23 cellular contexts compared by ENCODE assay signal in genomic region chr2:84132371-84132770, GRCh38.
"Had no signal": no experiment of that assay in that cellular context is flagged by ENCODE, and none has a peak within 500 bp of the region (broad histone marks: within the 10 kb centered on the region; RNA-seq: fewer than 3 reads in every experiment).

No MANE protein-coding gene starts in this region.

- FAIRE-seq: bronchial epithelial cell had no signal

- DNase-seq: activated CD4-positive, alpha-beta T cell treated with anti-CD3 and anti-CD28 coated beads for 1 hour; activated CD4-positive, alpha-beta T cell treated with anti-CD3 and anti-CD28 coated beads, Interleukin-2, amount 10 ng/mL, durations not matched to agents 24 days and 14 days; activated CD4-positive, alpha-beta T cell treated with anti-CD3 and anti-CD28 coated beads, Interleukin-2, amount 50 U/mL, for 48 hours; activated CD8-positive, alpha-beta memory T cell treated with anti-CD3 and anti-CD28 coated beads, Interleukin-2, amount 10 ng/mL, durations not matched to agents 7 days and 5 days; activated effector memory CD4-positive, alpha-beta T cell treated with Interleukin-2 at 50 U/mL for 16 hours; activated naive CD4-positive, alpha-beta T cell; activated naive CD8-positive, alpha-beta T cell treated with anti-CD3 and anti-CD28 coated beads, Interleukin-2, amount 50 U/mL, for 24 hours; activated T-cell treated with anti-CD3 and anti-CD28 coated beads, Interleukin-2, amount 50 U/mL, for 24 hours; amniotic stem cell; body of pancreas; central memory CD4-positive, alpha-beta T cell; MG63; NCI-H146; NCI-H187 treated with DMSO at 0.1 percent for 48 hours; NCI-H2081 treated with DMSO at 0.1 percent for 48 hours; NCI-H446; NCI-H748 treated with DMSO at 0.1 percent for 48 hours had no signal

- H3K27me3 ChIP-seq: ascending aorta, body of pancreas, MG63, SJSA1 had no signal

- H3K4me3 ChIP-seq: ascending aorta, body of pancreas, MG63, SJSA1 had no signal

- H3K9me3 ChIP-seq: ascending aorta, body of pancreas, MG63, SJSA1 had no signal

- H3K4me1 ChIP-seq: ascending aorta, body of pancreas, SJSA1 had no signal

- H3K27ac ChIP-seq: ascending aorta, body of pancreas, KMS-11, SJSA1 had no signal

- ATAC-seq: activated CD8-positive, alpha-beta memory T cell treated with anti-CD3 and anti-CD28 coated beads, Interleukin-2, amount 10 ng/mL, durations not matched to agents 7 days and 5 days; activated naive CD4-positive, alpha-beta T cell treated with anti-CD3 and anti-CD28 coated beads, Interleukin-2, amount 50 U/mL, for 72 hours; activated naive CD8-positive, alpha-beta T cell treated with anti-CD3 and anti-CD28 coated beads, Interleukin-2, amount 50 U/mL, for 24 hours; body of pancreas; WTC11 had no signal

- H3K9ac ChIP-seq: KMS-11 had no signal

- H3K36me3 ChIP-seq: ascending aorta, MG63, SJSA1 had no signal
